Comparison of ENCODE assay signal across 8 cellular contexts in genomic region chr10:72296829-72297280, GRCh38. TPM values are rescaled to one million over a fixed set of nuclear protein-coding genes. Genes with fewer than 3 reads are reported as not detected.
A peak's percentile ranks its signal among the peaks of the same experiment; 100 is the strongest.
DNase-seq lines count a peak whose midpoint lies in the region; ATAC-seq and TF ChIP-seq lines count a peak whose summit lies in the region.
"Not testable (repeated sequence)": the region's sequence is repeated elsewhere in the genome, so short reads cannot be mapped to it uniquely, and the experiment has no call there.

No MANE protein-coding gene starts in this region.

- H3K4me3 Mint-ChIP-seq in GM23338 (peak overlapping the region; percentile 74), nephron (peak overlapping the region; percentile 78 to 80 (median 80))
- H3K4me3 Mint-ChIP-seq in activated naive CD4-positive, alpha-beta T cell treated with anti-CD3 and anti-CD28 coated beads, Interleukin-2, amount 50 U/mL, for 24 hours = peak overlapping the region; percentile 83
- peak overlapping the region; percentile 89 to 92 for H3K4me3 Mint-ChIP-seq in stimulated activated naive CD8-positive, alpha-beta T cell treated with anti-CD3 and anti-CD28 coated beads, Interleukin-15, amount 100 ng/mL, for 72 hours

- H3K4me3 ChIP-seq in AG09309 (ENCODE audit: control insufficient read depth, low read depth, low read length) = peak overlapping the region; percentile 3
- peak overlapping the region; percentile 89 for H3K4me3 ChIP-seq in GM23338
- peak overlapping the region; percentile 58 to 81 (median 63) for H3K4me3 ChIP-seq in Peyer's patch
- peak overlapping the region; percentile 77 for H3K4me3 ChIP-seq in duodenal mucosa (ENCODE audit: low read depth in 1 of 2, low read length in 2 of 2)
- peak overlapping the region; percentile 65 for H3K4me3 ChIP-seq in iPS-15b (ENCODE audit: low read depth, low read length)

- not testable (repeated sequence) for H3K27me3 Mint-ChIP-seq in GM23338 (ENCODE audit: insufficient read depth, low read depth, poor library complexity); activated naive CD4-positive, alpha-beta T cell treated with anti-CD3 and anti-CD28 coated beads, Interleukin-2, amount 50 U/mL, for 24 hours; nephron (ENCODE audit: low read depth); stimulated activated naive CD8-positive, alpha-beta T cell treated with anti-CD3 and anti-CD28 coated beads, Interleukin-15, amount 100 ng/mL, for 72 hours

- H3K9ac ChIP-seq in duodenal mucosa (ENCODE audit: low read depth in 1 of 2, low read length in 2 of 2) (peak overlapping the region; percentile 92 to 94), iPS-15b (ENCODE audit: low read depth, low read length) (peak overlapping the region; percentile 87)

- peaks cover 24% of the 10 kb centered on the region for H3K4me1 Mint-ChIP-seq in GM23338
- H3K4me1 Mint-ChIP-seq in activated naive CD4-positive, alpha-beta T cell treated with anti-CD3 and anti-CD28 coated beads, Interleukin-2, amount 50 U/mL, for 24 hours = peaks cover 65% of the 10 kb centered on the region
- H3K4me1 Mint-ChIP-seq in nephron = not testable (repeated sequence)
- H3K4me1 Mint-ChIP-seq in stimulated activated naive CD8-positive, alpha-beta T cell treated with anti-CD3 and anti-CD28 coated beads, Interleukin-15, amount 100 ng/mL, for 72 hours = peaks cover 85% of the 10 kb centered on the region

- peaks cover 19% of the 10 kb centered on the region for H3F3A ChIP-seq in GM23338 (replicated peaks; ENCODE audit: low read depth)

- H4K20me1 ChIP-seq in GM23338 (replicated peaks; ENCODE audit: insufficient read depth) = not testable (repeated sequence)

- H3K9me3 ChIP-seq in Peyer's patch; duodenal mucosa (ENCODE audit: control insufficient read depth in 1 of 2, low read length in 2 of 2); iPS-15b (ENCODE audit: control insufficient read depth, insufficient read depth, low read length): not testable (repeated sequence)

- H3K27ac ChIP-seq in GM23338 (ENCODE audit: low read depth) (peak overlapping the region; percentile 72; the same call in 1 of the 2 replicates), Peyer's patch (peak overlapping the region; percentile 89 to 100 (median 96)), duodenal mucosa (ENCODE audit: low read depth, low read length) (peak overlapping the region; percentile 96)

- not testable (repeated sequence) for H3K36me3 Mint-ChIP-seq in GM23338 (ENCODE audit: low read depth); activated naive CD4-positive, alpha-beta T cell treated with anti-CD3 and anti-CD28 coated beads, Interleukin-2, amount 50 U/mL, for 24 hours; nephron (ENCODE audit: low read depth)

- not testable (repeated sequence) for H3K9me3 Mint-ChIP-seq in GM23338; activated naive CD4-positive, alpha-beta T cell treated with anti-CD3 and anti-CD28 coated beads, Interleukin-2, amount 50 U/mL, for 24 hours; nephron; stimulated activated naive CD8-positive, alpha-beta T cell treated with anti-CD3 and anti-CD28 coated beads, Interleukin-15, amount 100 ng/mL, for 72 hours

- not testable (repeated sequence) for ATAC-seq in GM23338; stimulated activated naive CD8-positive, alpha-beta T cell treated with anti-CD3 and anti-CD28 coated beads, Interleukin-15, amount 100 ng/mL, for 72 hours

- DNase-seq in AG09309 (ENCODE audit: low read depth); GM23338 (ENCODE audit: low spot score); Peyer's patch; stimulated activated naive CD8-positive, alpha-beta T cell treated with anti-CD3 and anti-CD28 coated beads, Interleukin-15, amount 100 ng/mL, for 72 hours: not testable (repeated sequence)

- peak overlapping the region; percentile 56; the same call in 1 of the 2 replicates for H3K27ac Mint-ChIP-seq in GM23338
- H3K27ac Mint-ChIP-seq in activated naive CD4-positive, alpha-beta T cell treated with anti-CD3 and anti-CD28 coated beads, Interleukin-2, amount 50 U/mL, for 24 hours = peak overlapping the region; percentile 99
- H3K27ac Mint-ChIP-seq in nephron = peak overlapping the region in 2 of 3 experiments; percentile 88 to 96
- H3K27ac Mint-ChIP-seq in stimulated activated naive CD8-positive, alpha-beta T cell treated with anti-CD3 and anti-CD28 coated beads, Interleukin-15, amount 100 ng/mL, for 72 hours = peak overlapping the region; percentile 100

- H3K4me1 ChIP-seq in GM23338 (ENCODE audit: insufficient read depth) (peaks cover 23% of the 10 kb centered on the region; the same call in 1 of the 2 replicates), Peyer's patch (peaks cover 0 to 12% (median 7%) of the 10 kb centered on the region in 4 donors), duodenal mucosa (ENCODE audit: control insufficient read depth in 1 of 2, insufficient read depth in 2 of 2, low read length in 2 of 2) (peaks cover 17 to 30% of the 10 kb centered on the region in 2 donors), iPS-15b (ENCODE audit: control insufficient read depth, insufficient read depth, low read length) (peaks cover 14% of the 10 kb centered on the region)

- not testable (repeated sequence) for H3K79me2 ChIP-seq in GM23338 (replicated peaks; ENCODE audit: insufficient read depth)

- H2AFZ ChIP-seq in GM23338 = not testable (repeated sequence)

- not testable (repeated sequence) for TF ChIP-seq CTCF in AG09309 (IDR thresholded peaks at IDR 0.05; ENCODE audit: control insufficient read depth, insufficient read depth, low read depth, low read length, missing control alignments); GM23338 (conservative IDR thresholded peaks at IDR 0.05; ENCODE audit: low read depth in 2 of 2); Peyer's patch (IDR thresholded peaks at IDR 0.05); nephron (IDR thresholded peaks at IDR 0.05; ENCODE audit: unreplicated experiment in 3 of 3)

- not testable (repeated sequence) for H3K27me3 ChIP-seq in GM23338 (ENCODE audit: insufficient read depth); Peyer's patch; duodenal mucosa (ENCODE audit: control insufficient read depth in 1 of 2, insufficient read depth in 2 of 2, low read length in 2 of 2); iPS-15b (ENCODE audit: control insufficient read depth, insufficient read depth, low read length)

- not testable (repeated sequence) for H3K9me2 ChIP-seq in GM23338 (ENCODE audit: insufficient read depth)

- H3K36me3 ChIP-seq in GM23338 (ENCODE audit: insufficient read depth); Peyer's patch; duodenal mucosa (ENCODE audit: control insufficient read depth in 1 of 2, insufficient read depth in 2 of 2, low read length in 2 of 2); iPS-15b (ENCODE audit: control insufficient read depth, insufficient read depth, low read length): not testable (repeated sequence)

- TF ChIP-seq POLR2A in Peyer's patch (IDR thresholded peaks at IDR 0.05) = not testable (repeated sequence)

- peak overlapping the region; percentile 87 for H3K4me2 ChIP-seq in GM23338

RNA-seq across cellular contexts. Expression of gene DDIT4, which starts 23.1 kb away (rescaled TPM):
- total RNA-seq in GM23338 (2014; rRNA removed; shearing (Covaris generic)) = 110 and 136 TPM in 2 replicates
- polyA plus RNA-seq in GM23338 (2016; fragmentation: Nextera tagmentation; extraction: Ambion mirVana) = 108 and 114 TPM in 2 replicates
- total RNA-seq in Peyer's patch = 100 to 1,000 TPM in 3 of 4 donors, 10 to 100 TPM in 1; 80.6 to 275 (median 123) TPM

RNA-seq across cellular contexts. Expression of gene DNAJB12, which starts 57.9 kb away (rescaled TPM):
- total RNA-seq in GM23338 (2014; rRNA removed; shearing (Covaris generic)) = 13.0 and 16.0 TPM in 2 replicates
- polyA plus RNA-seq in GM23338 (2016; fragmentation: Nextera tagmentation; extraction: Ambion mirVana) = 12.6 and 12.8 TPM in 2 replicates
- total RNA-seq in Peyer's patch = 10 to 100 TPM; 33.0 to 54.1 (median 47.2) TPM

Comparison
In these comparisons a context has a peak if more than half of its experiments do, and no peak if none do; other contexts are left out.
1. H3K4me3 ChIP-seq: peak in every context shown above with its lines; median percentile 89 in GM23338; 77 in duodenal mucosa; 65 in iPS-15b; 63 in Peyer's patch; 3 in AG09309.